10 cellular contexts compared by ENCODE assay signal in genomic region chr2:160209457-160209856, GRCh38. TPM values are rescaled to one million over a fixed set of nuclear protein-coding genes. Genes with fewer than 3 reads are reported as not detected.
A peak's percentile ranks its signal among the peaks of the same experiment; 100 is the strongest.
DNase-seq lines count a peak whose midpoint lies in the region; ATAC-seq lines count a peak whose summit lies in the region.
"Had no signal": no experiment of that assay in that cellular context is flagged by ENCODE, and none has a peak within 500 bp of the region (broad histone marks: within the 10 kb centered on the region; RNA-seq: fewer than 3 reads in every experiment).

No MANE protein-coding gene starts in this region.

- H3K36me3 Mint-ChIP-seq in activated CD4-positive, alpha-beta T cell treated with anti-CD3 and anti-CD28 coated beads for 36 hours (ENCODE audit: low read depth) = no peaks in the 10 kb centered on the region
- H3K36me3 Mint-ChIP-seq: activated naive CD4-positive, alpha-beta T cell treated with anti-CD3 and anti-CD28 coated beads, Interleukin-2, amount 50 U/mL, for 24 hours; naive B cell had no signal

- no peaks in the 10 kb centered on the region for H3K9me3 Mint-ChIP-seq in activated CD4-positive, alpha-beta T cell treated with anti-CD3 and anti-CD28 coated beads for 36 hours (ENCODE audit: low read depth)
- H3K9me3 Mint-ChIP-seq: activated naive CD4-positive, alpha-beta T cell treated with anti-CD3 and anti-CD28 coated beads, Interleukin-2, amount 50 U/mL, for 24 hours had no signal

- intact Hi-C loops in activated CD4-positive, alpha-beta T cell treated with anti-CD3 and anti-CD28 coated beads for 36 hours (cut with DNase I, micrococcal nuclease) = no loop called here

- H3K27me3 Mint-ChIP-seq in activated CD4-positive, alpha-beta T cell treated with anti-CD3 and anti-CD28 coated beads for 36 hours = peaks cover 4% of the 10 kb centered on the region

- DNase-seq in amniotic epithelial cell (ENCODE audit: low read depth) = peak; percentile 98
- DNase-seq in iris pigment epithelial cell (ENCODE audit: low read depth) = peak; percentile 97
- DNase-seq in stromal cell of bone marrow (ENCODE audit: low read depth) = peak; percentile 54
- DNase-seq in OCI-M2 (lab: John Stamatoyannopoulos, UW; ENCODE audit: unreplicated experiment) = no peak
- no peak for DNase-seq in activated CD4-positive, alpha-beta T cell treated with anti-CD3 and anti-CD28 coated beads for 36 hours
- DNase-seq: naive B cell, WERI-Rb-1 had no signal

- ATAC-seq in HG02642 (IDR thresholded peaks at IDR 0.05; ENCODE audit: poor library complexity, unreplicated experiment) = peak; percentile 24
- ATAC-seq in HG02870 (IDR thresholded peaks at IDR 0.05; ENCODE audit: unreplicated experiment) = no peak
- ATAC-seq in activated CD4-positive, alpha-beta T cell treated with anti-CD3 and anti-CD28 coated beads for 36 hours = no peak

- no peak overlapping the region for H3K27ac Mint-ChIP-seq in activated CD4-positive, alpha-beta T cell treated with anti-CD3 and anti-CD28 coated beads for 36 hours
- H3K27ac Mint-ChIP-seq: activated naive CD4-positive, alpha-beta T cell treated with anti-CD3 and anti-CD28 coated beads, Interleukin-2, amount 50 U/mL, for 24 hours had no signal

- H3K4me3 Mint-ChIP-seq in activated CD4-positive, alpha-beta T cell treated with anti-CD3 and anti-CD28 coated beads for 36 hours = no peak overlapping the region
- H3K4me3 Mint-ChIP-seq: activated naive CD4-positive, alpha-beta T cell treated with anti-CD3 and anti-CD28 coated beads, Interleukin-2, amount 50 U/mL, for 24 hours had no signal

- POLR2A ChIA-PET in activated CD4-positive, alpha-beta T cell treated with anti-CD3 and anti-CD28 coated beads for 36 hours (lab: Charles Lee) = no interaction called here

- CTCF ChIA-PET in activated CD4-positive, alpha-beta T cell treated with anti-CD3 and anti-CD28 coated beads for 36 hours (lab: Charles Lee) = interaction anchor here (0.7 to 3.4 kb wide), 17 partner anchors 9 to 855 kb away, joined by 3 to 18 read pairs (median 4); partner anchors contain the start of gene ITGB6

- peaks cover 33% of the 10 kb centered on the region for H3K4me1 Mint-ChIP-seq in activated CD4-positive, alpha-beta T cell treated with anti-CD3 and anti-CD28 coated beads for 36 hours

RNA-seq across cellular contexts. Expression of gene ITGB6, which starts 9.4 kb away (rescaled TPM):
- total RNA-seq in activated CD4-positive, alpha-beta T cell treated with anti-CD3 and anti-CD28 coated beads for 36 hours = not detected

Comparison
In these comparisons a context has a peak if more than half of its experiments do, and no peak if none do; other contexts are left out.
1. DNase-seq: peak in amniotic epithelial cell (single experiment), iris pigment epithelial cell (single experiment) and stromal cell of bone marrow (single experiment); none in OCI-M2 (single experiment) and activated CD4-positive, alpha-beta T cell treated with anti-CD3 and anti-CD28 coated beads for 36 hours (single experiment).